18 cellular contexts compared by ENCODE assay signal in the genomic region with DNA sequence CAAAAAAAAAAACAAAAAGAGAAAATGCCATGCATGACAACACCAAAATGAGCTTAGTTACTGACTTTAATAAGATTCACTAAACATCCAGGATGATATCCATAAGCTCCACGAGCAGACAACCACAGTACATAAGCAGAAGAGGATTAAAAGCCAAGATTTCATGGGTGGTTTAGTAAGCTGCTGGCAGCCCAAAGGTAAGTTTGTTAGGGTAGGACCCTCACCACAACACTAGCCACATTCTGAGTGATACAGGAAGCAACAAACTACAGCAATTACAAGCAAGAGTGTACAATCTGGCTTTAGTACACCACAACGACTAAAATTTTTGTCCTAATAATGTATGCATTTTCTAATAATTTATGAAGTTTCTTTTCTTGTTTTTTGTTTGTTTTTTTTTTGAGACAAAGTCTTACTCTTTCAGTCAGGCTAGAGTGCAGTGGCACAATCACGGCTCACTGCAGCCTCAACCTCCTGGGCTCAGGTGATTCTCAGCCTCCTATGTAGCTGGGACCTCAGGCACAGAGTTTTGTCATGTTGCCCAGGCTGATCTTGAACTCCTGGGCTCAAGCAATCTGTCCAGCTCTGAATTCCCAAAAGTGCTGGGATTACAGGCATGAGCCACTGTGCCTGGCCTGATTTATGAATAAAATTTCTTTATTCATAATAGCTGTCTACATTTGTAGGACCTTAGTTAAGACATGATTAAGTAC.
DNase-seq lines count a peak whose midpoint lies in the region; ATAC-seq and TF ChIP-seq lines count a peak whose summit lies in the region.
"Had no signal": no experiment of that assay in that cellular context is flagged by ENCODE, and none has a peak within 500 bp of the region (broad histone marks: within the 10 kb centered on the region; RNA-seq: fewer than 3 reads in every experiment).

No MANE protein-coding gene starts in this region.

- no peak overlapping the region for H3K27ac ChIP-seq in A673 (ENCODE audit: low read depth, low read length, poor library complexity, severe bottlenecking)
- H3K27ac ChIP-seq: RWPE1, SJSA1 had no signal

- no peak for TF ChIP-seq CTCF in A673 (conservative IDR thresholded peaks at IDR 0.05; ENCODE audit: low read depth, low read length)

- peaks cover 23 to 77% (median 52%) of the 10 kb centered on the region in 4 donors for H3K4me1 Mint-ChIP-seq in naive thymus-derived CD8-positive, alpha-beta T cell

- H3K9me3 Mint-ChIP-seq in naive thymus-derived CD8-positive, alpha-beta T cell: no peaks in the 10 kb centered on the region
- H3K9me3 Mint-ChIP-seq: CD4-positive, alpha-beta memory T cell; H9 had no signal

- H3K4me1 ChIP-seq in A673 (ENCODE audit: insufficient read depth, low read length, poor library complexity, severe bottlenecking): peaks cover 57% of the 10 kb centered on the region

- ATAC-seq in naive thymus-derived CD8-positive, alpha-beta T cell: peak; percentile 42 to 53
- ATAC-seq in GM19023 (IDR thresholded peaks at IDR 0.05; ENCODE audit: unreplicated experiment) (no peak), HG02870 (IDR thresholded peaks at IDR 0.05; ENCODE audit: unreplicated experiment) (no peak)

- no peaks in the 10 kb centered on the region for H3K27me3 ChIP-seq in A673 (replicated peaks; ENCODE audit: insufficient read depth, low read depth, low read length, poor library complexity)
- H3K27me3 ChIP-seq: SJSA1 had no signal

- no peak overlapping the region for H3K4me3 ChIP-seq in A673 (ENCODE audit: low read depth, low read length, poor library complexity, severe bottlenecking)
- H3K4me3 ChIP-seq: SJSA1 had no signal

- DNase-seq in A673 (ENCODE audit: low spot score) (peak; percentile 47), D341Med (ENCODE audit: low spot score) (peak; percentile 52), NCI-H82 treated with DMSO at 0.1 percent for 48 hours (lab: John Stamatoyannopoulos, UW; ENCODE audit: unreplicated experiment) (peak; percentile 84)
- DNase-seq in naive thymus-derived CD8-positive, alpha-beta T cell: peak in 1 of 10 donors; percentile 8
- DNase-seq in stimulated activated CD4-positive, alpha-beta T cell treated with anti-CD3 and anti-CD28 coated beads, Interleukin-2, amount 100 ng/mL, for 24 hours: no peak
- DNase-seq: CD4-positive, alpha-beta memory T cell; DMS 273 treated with DMSO at 0.1 percent for 48 hours; EL; H9; Kasumi-1; NCI-H1417; NCI-H2029; NCI-H524 had no signal

- POLR2A ChIA-PET in A673 (lab: Charles Lee; ENCODE audit: low non-redundant PET): no interaction called here
- POLR2A ChIA-PET in naive thymus-derived CD8-positive, alpha-beta T cell (lab: Charles Lee): interaction anchor here (0.7 kb wide), 1 partner anchor 611 kb away, joined by 3 read pairs; no protein-coding TSS in a partner anchor

- no peaks in the 10 kb centered on the region for H3K36me3 Mint-ChIP-seq in naive thymus-derived CD8-positive, alpha-beta T cell

- H3K27me3 Mint-ChIP-seq in naive thymus-derived CD8-positive, alpha-beta T cell: no peaks in the 10 kb centered on the region
- H3K27me3 Mint-ChIP-seq: B cell; CD4-positive, alpha-beta memory T cell had no signal

- BruUV-seq in A673 (replicated peaks; lab: Mats Ljungman, UMichigan): no TSS peak

- no peaks in the 10 kb centered on the region for H3K9me3 ChIP-seq in A673 (ENCODE audit: low read depth, low read length, poor library complexity, severe bottlenecking)
- H3K9me3 ChIP-seq: SJSA1 had no signal

- intact Hi-C loops in A673 (cut with micrococcal nuclease; ENCODE audit: unreplicated experiment): no loop called here

- peak overlapping the region in 1 of 10 donors; percentile 52 for H3K4me3 Mint-ChIP-seq in naive thymus-derived CD8-positive, alpha-beta T cell
- H3K4me3 Mint-ChIP-seq: B cell; CD4-positive, alpha-beta memory T cell; H9 had no signal

- H3K27ac Mint-ChIP-seq in naive thymus-derived CD8-positive, alpha-beta T cell: peak overlapping the region in 2 of 10 donors; percentile 24 to 60
- H3K27ac Mint-ChIP-seq: B cell had no signal

- CTCF ChIA-PET in A673 (lab: Charles Lee): no interaction called here

- H3K36me3 ChIP-seq in A673 (ENCODE audit: insufficient read depth, low read length, poor library complexity, severe bottlenecking): no peaks in the 10 kb centered on the region
- H3K36me3 ChIP-seq: SJSA1 had no signal

Comparison
In these comparisons a context has a peak if more than half of its experiments do, and no peak if none do; other contexts are left out.
1. DNase-seq: peak in A673 (single experiment), D341Med (single experiment) and NCI-H82 treated with DMSO at 0.1 percent for 48 hours (single experiment); none in stimulated activated CD4-positive, alpha-beta T cell treated with anti-CD3 and anti-CD28 coated beads, Interleukin-2, amount 100 ng/mL, for 24 hours (0 of 2).
2. ATAC-seq: peak in naive thymus-derived CD8-positive, alpha-beta T cell (2 of 2); none in GM19023 (single experiment) and HG02870 (single experiment).